In the genomic region with DNA sequence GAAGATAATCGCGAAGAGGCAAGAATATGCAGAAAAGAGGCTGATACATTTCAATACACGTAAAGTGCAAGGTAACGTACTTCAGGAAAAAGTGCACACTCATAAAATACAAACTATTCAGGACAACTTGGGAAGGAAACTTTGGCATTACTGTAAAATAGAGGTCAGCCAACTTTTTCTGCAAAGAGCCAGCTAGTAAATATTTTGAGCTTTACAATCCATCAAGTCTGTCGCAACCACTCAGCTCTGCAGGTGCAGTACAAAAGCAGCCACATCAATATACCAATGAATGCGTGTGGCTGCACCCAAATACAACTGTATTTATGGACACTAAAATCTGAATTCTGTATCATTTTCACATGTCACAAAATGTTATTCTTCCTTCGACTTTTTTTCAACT, we compare ENCODE assay signal across 13 cellular contexts. TPM values are rescaled to one million over a fixed set of nuclear protein-coding genes. Genes with fewer than 3 reads are reported as not detected.
DNase-seq lines count a peak whose midpoint lies in the region; ATAC-seq and TF ChIP-seq lines count a peak whose summit lies in the region.
"Had no signal": no experiment of that assay in that cellular context is flagged by ENCODE, and none has a peak within 500 bp of the region (broad histone marks: within the 10 kb centered on the region; RNA-seq: fewer than 3 reads in every experiment).

No MANE protein-coding gene starts in this region.

- H3K4me1 ChIP-seq in left lung = no peaks in the 10 kb centered on the region
- no peaks in the 10 kb centered on the region for H3K4me1 ChIP-seq in prostate gland (replicated peaks)

- H3K4me3 ChIP-seq in left lung (no peak overlapping the region), prostate gland (no peak overlapping the region)
- H3K4me3 ChIP-seq: BLaER1 treated with 17β-estradiol and CSF1 and Interleukin-3, amounts not matched to agents 10 nM and 100 nM had no signal

- no peak for TF ChIP-seq EP300 in Ishikawa (IDR thresholded peaks at IDR 0.05; ENCODE audit: borderline replicate concordance)

- ATAC-seq in left lung (peak; percentile 72), HG03135 (IDR thresholded peaks at IDR 0.05; ENCODE audit: unreplicated experiment) (no peak), GM18520 (IDR thresholded peaks at IDR 0.05; ENCODE audit: unreplicated experiment) (no peak), GM21515 (IDR thresholded peaks at IDR 0.05; ENCODE audit: unreplicated experiment) (no peak)

- no peaks in the 10 kb centered on the region for H3K9me3 ChIP-seq in left lung
- no peaks in the 10 kb centered on the region for H3K9me3 ChIP-seq in prostate gland
- H3K9me3 ChIP-seq: BLaER1 treated with 17β-estradiol and CSF1 and Interleukin-3, amounts not matched to agents 10 nM and 100 nM had no signal

- intact Hi-C loops in left lung (cut with DNase I) (no loop called here), prostate gland (cut with DNase I) (no loop called here)

- H3K27me3 ChIP-seq in left lung (no peaks in the 10 kb centered on the region), prostate gland (replicated peaks; ENCODE audit: insufficient read depth) (no peaks in the 10 kb centered on the region)
- H3K27me3 ChIP-seq: BLaER1 treated with 17β-estradiol and CSF1 and Interleukin-3, amounts not matched to agents 10 nM and 100 nM had no signal

- no peak for TF ChIP-seq RAD21 in Ishikawa (IDR thresholded peaks at IDR 0.05; ENCODE audit: low read depth)

- TF ChIP-seq CTCF in VCaP (conservative IDR thresholded peaks at IDR 0.05) = no peak
- no peak for TF ChIP-seq CTCF in left lung (IDR thresholded peaks at IDR 0.05)
- TF ChIP-seq CTCF in prostate gland (IDR thresholded peaks at IDR 0.05) = no peak

- no peak for DNase-seq in left lung
- peak; percentile 32 for DNase-seq in prostate gland (ENCODE audit: low spot score)
- DNase-seq in activated CD4-positive, alpha-beta T cell treated with anti-CD3 and anti-CD28 coated beads for 4 hours = no peak
- DNase-seq: NCI-H1105, NCI-H2227 treated with DMSO at 0.1 percent for 48 hours, NCI-H510A treated with DMSO at 0.1 percent for 48 hours, NCI-H774 had no signal

- H3K27ac ChIP-seq in VCaP (peak overlapping the region; percentile 86), left lung (no peak overlapping the region), prostate gland (no peak overlapping the region)
- H3K27ac ChIP-seq: BLaER1 treated with 17β-estradiol and CSF1 and Interleukin-3, amounts not matched to agents 10 nM and 100 nM had no signal

- WGBS in prostate gland = 26% methylated on average over 7 of the region's 7 CpGs

- H3K36me3 ChIP-seq in left lung (no peaks in the 10 kb centered on the region), prostate gland (no peaks in the 10 kb centered on the region)
- H3K36me3 ChIP-seq: BLaER1 treated with 17β-estradiol and CSF1 and Interleukin-3, amounts not matched to agents 10 nM and 100 nM had no signal

- TF ChIP-seq POLR2A in prostate gland (IDR thresholded peaks at IDR 0.05) = no peak

TF ChIP-seq in Ishikawa, 13 proteins besides CTCF, POLR2A, EP300 and RAD21:
- TF ChIP-seq NFIC (IDR thresholded peaks at IDR 0.05) = no peak
- 0 out of 2 replicates have a peak, but pooled peaks have one; percentile 48 for TF ChIP-seq CEBPB (IDR thresholded peaks at IDR 0.05)

RNA-seq across cellular contexts. Expression of a gene that starts 51.6 kb away (rescaled TPM):
- total RNA-seq in left lung = 10 to 100 TPM; 32.2 to 35.4 TPM
- 10 to 100 TPM; 28.8 to 38.7 TPM for total RNA-seq in prostate gland
